Comparison of ENCODE assay signal across 8 cellular contexts in genomic region chr15:52019394-52020252, GRCh38. TPM values are rescaled to one million over a fixed set of nuclear protein-coding genes. Genes with fewer than 3 reads are reported as not detected.
DNase-seq lines count a peak whose midpoint lies in the region; ATAC-seq and TF ChIP-seq lines count a peak whose summit lies in the region.

No MANE protein-coding gene starts in this region.

- no peak for TF ChIP-seq CTCF in epithelial cell of esophagus (IDR thresholded peaks at IDR 0.05; ENCODE audit: insufficient read depth, low read depth, low read length, missing control alignments)

- ATAC-seq in GM18858 (IDR thresholded peaks at IDR 0.05; ENCODE audit: unreplicated experiment) (peak; percentile 27), HG03064 (IDR thresholded peaks at IDR 0.05; ENCODE audit: low read depth, unreplicated experiment) (peak; percentile 43)

- H3K4me3 ChIP-seq in epithelial cell of esophagus (ENCODE audit: low read length) = peak overlapping the region; percentile 62

- DNase-seq in AG08396 (ENCODE audit: low spot score) = peak; percentile 94
- peak; percentile 57 to 77 for DNase-seq in NOMO-1 (lab: John Stamatoyannopoulos, UW; ENCODE audit: unreplicated experiment in 2 of 2)
- DNase-seq in activated T-cell treated with anti-CD3 and anti-CD28 coated beads for 1 hour (ENCODE audit: low read depth) = peak; percentile 42
- peak; percentile 92 for DNase-seq in epithelial cell of esophagus (ENCODE audit: low read depth)
- peak; percentile 87 for DNase-seq in mucosa of gallbladder (ENCODE audit: low spot score)
- peak; percentile 22 to 31 for DNase-seq in stimulated activated CD8-positive, alpha-beta memory T cell treated with anti-CD3 and anti-CD28 coated beads, Interleukin-4, amount 100 ng/mL, for 1 hour (ENCODE audit: low read depth in 2 of 2, low spot score in 1 of 2)

RNA-seq across cellular contexts. Expression of gene MAPK6, which starts 0.6 kb away (rescaled TPM):
- total RNA-seq in mucosa of gallbladder = 41.2 TPM

RNA-seq across cellular contexts. Expression of gene LEO1, which starts 48.0 kb away (rescaled TPM):
- 18.0 TPM for total RNA-seq in mucosa of gallbladder

Comparison
In these comparisons a context has a peak if more than half of its experiments do, and no peak if none do; other contexts are left out.
1. Peak in every context shown above with its lines: DNase-seq, ATAC-seq and H3K4me3 ChIP-seq.
2. DNase-seq: peak in every context shown above with its lines; median percentile 94 in AG08396; 92 in epithelial cell of esophagus; 87 in mucosa of gallbladder; 67 in NOMO-1; 42 in activated T-cell treated with anti-CD3 and anti-CD28 coated beads for 1 hour; 26 in stimulated activated CD8-positive, alpha-beta memory T cell treated with anti-CD3 and anti-CD28 coated beads, Interleukin-4, amount 100 ng/mL, for 1 hour.